Comparison of ENCODE assay signal across 7 cellular contexts in the genomic region with DNA sequence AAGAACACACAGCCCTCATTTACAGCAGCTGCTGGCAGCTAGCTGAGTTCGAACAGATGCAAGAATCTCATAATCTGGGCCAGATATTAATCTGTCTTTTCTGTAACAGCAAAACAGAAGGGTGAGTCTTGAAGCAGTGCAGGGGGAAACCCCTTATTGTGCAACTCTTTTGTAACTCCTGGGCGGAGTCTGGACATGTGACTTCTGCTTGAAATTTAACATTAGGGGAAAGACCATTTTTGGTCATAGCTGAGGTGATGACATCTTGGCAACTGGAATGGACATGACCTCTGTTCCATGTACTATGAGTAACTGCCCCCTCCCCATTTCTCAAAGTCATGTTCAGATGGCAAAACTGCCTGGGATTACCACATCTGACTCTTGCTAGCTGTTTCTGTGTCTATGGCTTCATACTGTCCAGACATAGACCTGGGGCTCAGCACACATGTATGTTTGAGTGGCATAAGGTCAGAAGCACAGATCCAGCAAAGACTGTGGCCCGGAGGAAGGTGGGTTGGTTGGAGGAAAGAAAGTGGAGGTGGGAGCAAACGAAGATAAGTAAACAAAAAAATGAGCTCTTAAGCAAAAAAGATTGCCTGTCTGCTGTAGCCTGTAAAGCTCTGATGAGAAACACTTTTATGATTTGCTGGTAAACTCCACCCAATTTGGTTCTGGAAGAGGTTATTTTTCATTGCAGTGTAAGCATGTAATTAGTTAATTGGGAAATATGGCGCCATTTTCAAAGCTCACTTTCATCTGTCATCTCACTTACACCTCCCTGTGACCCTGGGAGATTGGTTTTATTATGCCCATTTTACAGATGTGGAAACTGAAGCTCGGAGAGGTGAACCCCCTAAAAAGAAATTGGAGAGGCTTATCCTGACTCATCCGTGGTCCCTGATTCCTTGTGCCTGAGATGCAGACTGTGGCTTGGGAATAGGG. TPM values are rescaled to one million over a fixed set of nuclear protein-coding genes. Genes with fewer than 3 reads are reported as not detected.
DNase-seq lines count a peak whose midpoint lies in the region; ATAC-seq, FAIRE-seq and TF ChIP-seq lines count a peak whose summit lies in the region.

No MANE protein-coding gene starts in this region.

- peak overlapping the region; percentile 75 for H3K27ac Mint-ChIP-seq in activated naive CD4-positive, alpha-beta T cell treated with anti-CD3 and anti-CD28 coated beads for 36 hours

- peaks cover 17% of the 10 kb centered on the region for H3K4me1 Mint-ChIP-seq in activated naive CD4-positive, alpha-beta T cell treated with anti-CD3 and anti-CD28 coated beads for 36 hours (ENCODE audit: low read depth)

- H3K4me3 Mint-ChIP-seq in activated naive CD4-positive, alpha-beta T cell treated with anti-CD3 and anti-CD28 coated beads for 36 hours: no peak overlapping the region

- no peaks in the 10 kb centered on the region for H3K36me3 Mint-ChIP-seq in activated naive CD4-positive, alpha-beta T cell treated with anti-CD3 and anti-CD28 coated beads for 36 hours (ENCODE audit: low read depth)

- CTCF ChIA-PET in activated naive CD4-positive, alpha-beta T cell treated with anti-CD3 and anti-CD28 coated beads for 36 hours (lab: Charles Lee): interaction anchor here (1.2 kb wide), 2 partner anchors 17 to 24 kb away, joined by 3 to 4 read pairs; no protein-coding TSS in a partner anchor

- H3K27me3 Mint-ChIP-seq in activated naive CD4-positive, alpha-beta T cell treated with anti-CD3 and anti-CD28 coated beads for 36 hours (ENCODE audit: low read depth): no peaks in the 10 kb centered on the region

- TF ChIP-seq CTCF in D721Med (IDR thresholded peaks at IDR 0.05; ENCODE audit: insufficient read depth, missing control alignments): no peak

- intact Hi-C loops in activated naive CD4-positive, alpha-beta T cell treated with anti-CD3 and anti-CD28 coated beads for 36 hours (cut with micrococcal nuclease): loop anchor here (1.0 to 2.0 kb wide), 3 partner anchors 26 to 79 kb away; a partner anchor contains a TSS
- intact Hi-C loops in left ventricle myocardium superior (cut with micrococcal nuclease): no loop called here

- no peak for FAIRE-seq in D721Med (lab: Jason Lieb, UNC)

- ATAC-seq in GM18520 (IDR thresholded peaks at IDR 0.05; ENCODE audit: unreplicated experiment) (peak; percentile 89), HG02759 (IDR thresholded peaks at IDR 0.05; ENCODE audit: unreplicated experiment) (peak; percentile 85), left ventricle myocardium superior (peak; percentile 97)

- H3K9me3 Mint-ChIP-seq in activated naive CD4-positive, alpha-beta T cell treated with anti-CD3 and anti-CD28 coated beads for 36 hours: peaks cover 3% of the 10 kb centered on the region

- DNase-seq in MV-4-11 (lab: John Stamatoyannopoulos, UW): peak; percentile 99
- peak; percentile 87 for DNase-seq in activated naive CD4-positive, alpha-beta T cell treated with anti-CD3 and anti-CD28 coated beads for 36 hours
- peak; percentile 41 for DNase-seq in left ventricle myocardium superior
- peak; percentile 14 to 33 for DNase-seq in stimulated activated CD4-positive, alpha-beta T cell treated with anti-CD3 and anti-CD28 coated beads, Interleukin-2, amount 100 ng/mL, for 24 hours
- no peak for DNase-seq in D721Med (ENCODE audit: insufficient read length, low spot score)

RNA-seq across cellular contexts. Expression of a gene that starts 26.1 kb away (rescaled TPM):
- total RNA-seq in activated naive CD4-positive, alpha-beta T cell treated with anti-CD3 and anti-CD28 coated beads for 36 hours: 10 to 100 TPM; 22.4 to 25.6 TPM
- total RNA-seq in left ventricle myocardium superior: 43.8 TPM
